ENCODE assay signal across 11 cellular contexts in genomic region chr15:42118650-42119531, GRCh38. TPM values are rescaled to one million over a fixed set of nuclear protein-coding genes. Genes with fewer than 3 reads are reported as not detected.
DNase-seq lines count a peak whose midpoint lies in the region; ATAC-seq and TF ChIP-seq lines count a peak whose summit lies in the region.
"Had no signal": no experiment of that assay in that cellular context is flagged by ENCODE, and none has a peak within 500 bp of the region (broad histone marks: within the 10 kb centered on the region; RNA-seq: fewer than 3 reads in every experiment).

No MANE protein-coding gene starts in this region.

- H3K4me1 Mint-ChIP-seq in activated naive CD8-positive, alpha-beta T cell treated with anti-CD3 and anti-CD28 coated beads, Interleukin-2, amount 10 ng/mL, durations not matched to agents 7 days and 5 days = peaks cover 5% of the 10 kb centered on the region
- no peaks in the 10 kb centered on the region for H3K4me1 Mint-ChIP-seq in activated naive CD8-positive, alpha-beta T cell treated with anti-CD3 and anti-CD28 coated beads, Interleukin-2, amount 50 U/mL, for 24 hours
- H3K4me1 Mint-ChIP-seq in immature natural killer cell = no peaks in the 10 kb centered on the region

- no peak overlapping the region for H3K27ac Mint-ChIP-seq in activated naive CD8-positive, alpha-beta T cell treated with anti-CD3 and anti-CD28 coated beads, Interleukin-2, amount 10 ng/mL, durations not matched to agents 7 days and 5 days
- H3K27ac Mint-ChIP-seq in activated naive CD8-positive, alpha-beta T cell treated with anti-CD3 and anti-CD28 coated beads, Interleukin-2, amount 50 U/mL, for 24 hours = no peak overlapping the region
- H3K27ac Mint-ChIP-seq in immature natural killer cell = no peak overlapping the region

- POLR2A ChIA-PET in activated naive CD8-positive, alpha-beta T cell treated with anti-CD3 and anti-CD28 coated beads, Interleukin-2, amount 10 ng/mL, durations not matched to agents 7 days and 5 days (lab: Charles Lee) = interaction anchor here (0.8 kb wide), 1 partner anchor 786 kb away, joined by 3 read pairs; the partner anchor contains the start of genes NUSAP1 and OIP5

- peak overlapping the region; percentile 55 to 79 for H3K27ac ChIP-seq in esophagus (ENCODE audit: low read depth in 2 of 2, low read length in 1 of 2)
- no peak overlapping the region for H3K27ac ChIP-seq in suprapubic skin

- peaks cover 1% of the 10 kb centered on the region for H3K9me3 Mint-ChIP-seq in activated naive CD8-positive, alpha-beta T cell treated with anti-CD3 and anti-CD28 coated beads, Interleukin-2, amount 10 ng/mL, durations not matched to agents 7 days and 5 days
- H3K9me3 Mint-ChIP-seq in activated naive CD8-positive, alpha-beta T cell treated with anti-CD3 and anti-CD28 coated beads, Interleukin-2, amount 50 U/mL, for 24 hours = no peaks in the 10 kb centered on the region
- H3K9me3 Mint-ChIP-seq in immature natural killer cell = no peaks in the 10 kb centered on the region

- 20 to 21% methylated on average over 10 of the region's 10 CpGs for WGBS in esophagus, 2 donors
- WGBS in suprapubic skin = 24% methylated on average over 10 of the region's 10 CpGs

- H3K27me3 Mint-ChIP-seq in activated naive CD8-positive, alpha-beta T cell treated with anti-CD3 and anti-CD28 coated beads, Interleukin-2, amount 10 ng/mL, durations not matched to agents 7 days and 5 days = peaks cover 25% of the 10 kb centered on the region
- H3K27me3 Mint-ChIP-seq in activated naive CD8-positive, alpha-beta T cell treated with anti-CD3 and anti-CD28 coated beads, Interleukin-2, amount 50 U/mL, for 24 hours = peaks cover 2% of the 10 kb centered on the region
- peaks cover under 1 to 6% (median 2%) of the 10 kb centered on the region in 3 donors for H3K27me3 Mint-ChIP-seq in immature natural killer cell (ENCODE audit: low read depth in 3 of 3)

- no peaks in the 10 kb centered on the region for H3K36me3 ChIP-seq in esophagus (ENCODE audit: control insufficient read depth in 2 of 2, insufficient read depth in 2 of 2, low read length in 1 of 2)
- no peaks in the 10 kb centered on the region for H3K36me3 ChIP-seq in suprapubic skin

- H3K4me1 ChIP-seq in esophagus (ENCODE audit: control insufficient read depth in 2 of 2, insufficient read depth in 2 of 2, low read length in 1 of 2) (peaks cover 2 to 7% of the 10 kb centered on the region in 2 donors), suprapubic skin (peaks cover 12% of the 10 kb centered on the region)

- no peak for TF ChIP-seq POLR2A in suprapubic skin (IDR thresholded peaks at IDR 0.05)

- H3K27me3 ChIP-seq in esophagus (ENCODE audit: control insufficient read depth in 1 of 2, insufficient read depth in 2 of 2, low read length in 2 of 2) (no peaks in the 10 kb centered on the region), suprapubic skin (no peaks in the 10 kb centered on the region)

- TF ChIP-seq EP300 in suprapubic skin (IDR thresholded peaks at IDR 0.05) = no peak

- no peaks in the 10 kb centered on the region for H3K36me3 Mint-ChIP-seq in activated naive CD8-positive, alpha-beta T cell treated with anti-CD3 and anti-CD28 coated beads, Interleukin-2, amount 10 ng/mL, durations not matched to agents 7 days and 5 days
- no peaks in the 10 kb centered on the region for H3K36me3 Mint-ChIP-seq in activated naive CD8-positive, alpha-beta T cell treated with anti-CD3 and anti-CD28 coated beads, Interleukin-2, amount 50 U/mL, for 24 hours (ENCODE audit: low read depth)
- H3K36me3 Mint-ChIP-seq in immature natural killer cell = no peaks in the 10 kb centered on the region

- H3K4me3 ChIP-seq in esophagus (ENCODE audit: low read depth in 1 of 2, low read length in 2 of 2) (peak overlapping the region in 1 of 2 donors; percentile 0), suprapubic skin (peak overlapping the region; percentile 25)

- no peak for TF ChIP-seq CTCF in suprapubic skin (IDR thresholded peaks at IDR 0.05)

- peak overlapping the region; percentile 26 for H3K4me3 Mint-ChIP-seq in activated naive CD8-positive, alpha-beta T cell treated with anti-CD3 and anti-CD28 coated beads, Interleukin-2, amount 10 ng/mL, durations not matched to agents 7 days and 5 days
- H3K4me3 Mint-ChIP-seq in activated naive CD8-positive, alpha-beta T cell treated with anti-CD3 and anti-CD28 coated beads, Interleukin-2, amount 50 U/mL, for 24 hours = no peak overlapping the region
- H3K4me3 Mint-ChIP-seq in immature natural killer cell = no peak overlapping the region

- DNase-seq in activated naive CD8-positive, alpha-beta T cell treated with anti-CD3 and anti-CD28 coated beads, Interleukin-2, amount 10 ng/mL, durations not matched to agents 7 days and 5 days = no peak
- DNase-seq in activated naive CD8-positive, alpha-beta T cell treated with anti-CD3 and anti-CD28 coated beads, Interleukin-2, amount 50 U/mL, for 24 hours = no peak
- peak; percentile 70 for DNase-seq in NCI-H69 (lab: John Stamatoyannopoulos, UW)
- no peak for DNase-seq in suprapubic skin (ENCODE audit: low spot score in 2 of 2)
- DNase-seq in activated effector memory CD4-positive, alpha-beta T cell treated with Interleukin-2 at 50 U/mL for 16 hours = no peak
- no peak for DNase-seq in immature natural killer cell
- DNase-seq: activated gamma-delta T cell treated with Interleukin-2 at 50 U/mL for 16 hours, kidney had no signal

- ATAC-seq in activated naive CD8-positive, alpha-beta T cell treated with anti-CD3 and anti-CD28 coated beads, Interleukin-2, amount 10 ng/mL, durations not matched to agents 7 days and 5 days (ENCODE audit: low read depth) = peak; percentile 58
- no peak for ATAC-seq in activated naive CD8-positive, alpha-beta T cell treated with anti-CD3 and anti-CD28 coated beads, Interleukin-2, amount 50 U/mL, for 24 hours
- ATAC-seq in GM18907 (IDR thresholded peaks at IDR 0.05; ENCODE audit: unreplicated experiment) = no peak

- H3K9me3 ChIP-seq in esophagus (ENCODE audit: control insufficient read depth in 2 of 2, insufficient read depth in 1 of 2, low read depth in 1 of 2, low read length in 1 of 2) (no peaks in the 10 kb centered on the region), suprapubic skin (no peaks in the 10 kb centered on the region)

RNA-seq across cellular contexts. Expression of gene PLA2G4D, which starts 24.5 kb away (rescaled TPM):
- not detected for total RNA-seq in activated naive CD8-positive, alpha-beta T cell treated with anti-CD3 and anti-CD28 coated beads, Interleukin-2, amount 10 ng/mL, durations not matched to agents 7 days and 5 days
- polyA plus RNA-seq in esophagus (1 to 10 TPM; 1.0 to 4.5 TPM), immature natural killer cell (not detected)
- total RNA-seq in suprapubic skin = 10 to 100 TPM; 15.0 to 29.6 (median 24.4) TPM
- total RNA-seq: kidney; T-helper 2 cell treated with Interferon-gamma antibody and Interleukin-4, amounts not matched to agents 100 ng/mL and 5 ng/mL, for 36 hours had no signal

RNA-seq across cellular contexts. Expression of gene PLA2G4F, which starts 37.5 kb away (rescaled TPM):
- total RNA-seq in activated naive CD8-positive, alpha-beta T cell treated with anti-CD3 and anti-CD28 coated beads, Interleukin-2, amount 10 ng/mL, durations not matched to agents 7 days and 5 days = not detected
- polyA plus RNA-seq in esophagus (10 to 100 TPM; 12.9 to 21.8 TPM), immature natural killer cell (not detected)
- total RNA-seq in suprapubic skin = 100 to 1,000 TPM; 209 to 311 (median 246) TPM
- total RNA-seq: T-helper 2 cell treated with Interferon-gamma antibody and Interleukin-4, amounts not matched to agents 100 ng/mL and 5 ng/mL, for 36 hours had no signal

Comparison
In these comparisons a context has a peak if more than half of its experiments do, and no peak if none do; other contexts are left out.
1. RNA of gene PLA2G4D, which starts 24.5 kb away (total RNA-seq): 15.0 to 29.6 TPM in suprapubic skin; not detected in activated naive CD8-positive, alpha-beta T cell treated with anti-CD3 and anti-CD28 coated beads, Interleukin-2, amount 10 ng/mL, durations not matched to agents 7 days and 5 days; every median in the first group is over 10 times any median in the second.
2. RNA of gene PLA2G4F, which starts 37.5 kb away (total RNA-seq): 209 to 311 TPM in suprapubic skin; not detected in activated naive CD8-positive, alpha-beta T cell treated with anti-CD3 and anti-CD28 coated beads, Interleukin-2, amount 10 ng/mL, durations not matched to agents 7 days and 5 days; every median in the first group is over 100 times any median in the second.